Comparison of ENCODE assay signal across 18 cellular contexts in the genomic region with DNA sequence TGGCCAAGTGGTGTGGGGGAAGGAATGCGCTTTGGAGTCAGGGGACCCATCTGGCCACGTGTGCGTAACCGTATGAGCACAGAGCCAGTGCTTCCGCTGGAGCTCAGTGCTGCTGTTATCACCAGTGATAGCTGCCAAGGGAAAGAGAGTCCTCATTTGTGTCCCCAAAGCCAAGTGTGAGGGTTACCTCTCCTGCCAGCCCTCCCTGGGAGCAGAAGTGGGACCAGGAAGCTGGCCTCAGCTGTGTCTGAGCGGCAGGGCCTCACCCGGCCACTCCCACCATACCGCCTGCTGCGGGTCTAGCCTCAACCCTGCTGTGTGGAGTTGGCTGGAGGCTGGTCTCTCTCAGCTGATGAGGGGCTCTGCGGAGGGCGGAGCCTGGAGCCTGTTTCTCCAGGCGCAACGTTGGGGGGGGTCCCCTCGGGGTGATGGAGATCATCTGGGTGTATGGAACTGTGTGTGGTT. TPM values are rescaled to one million over a fixed set of nuclear protein-coding genes. Genes with fewer than 3 reads are reported as not detected.
DNase-seq lines count a peak whose midpoint lies in the region; TF ChIP-seq lines count a peak whose summit lies in the region.
"Had no signal": no experiment of that assay in that cellular context is flagged by ENCODE, and none has a peak within 500 bp of the region (broad histone marks: within the 10 kb centered on the region; RNA-seq: fewer than 3 reads in every experiment).

No MANE protein-coding gene starts in this region.

- no peaks in the 10 kb centered on the region for H3K4me1 ChIP-seq in HEK293 (ENCODE audit: control insufficient read depth, insufficient read depth, low read length)
- H3K4me1 ChIP-seq in endodermal cell (ENCODE audit: control insufficient read depth, insufficient read depth, low read length): no peaks in the 10 kb centered on the region
- H3K4me1 ChIP-seq: BE2C had no signal

- no peaks in the 10 kb centered on the region for H3K9me3 Mint-ChIP-seq in endodermal cell
- no peaks in the 10 kb centered on the region for H3K9me3 Mint-ChIP-seq in osteocyte (ENCODE audit: unreplicated experiment)
- H3K9me3 Mint-ChIP-seq: activated CD8-positive, alpha-beta T cell treated with anti-CD3 and anti-CD28 coated beads for 36 hours; activated T-helper 17 cell treated with anti-CD3 and anti-CD28 coated beads, Interleukin-2, amount 50 U/mL, for 72 hours; WTC11 had no signal

- H3K27ac Mint-ChIP-seq in endodermal cell (no peak overlapping the region), osteocyte (ENCODE audit: unreplicated experiment) (no peak overlapping the region)
- H3K27ac Mint-ChIP-seq: activated CD8-positive, alpha-beta T cell treated with anti-CD3 and anti-CD28 coated beads for 36 hours; activated T-helper 17 cell treated with anti-CD3 and anti-CD28 coated beads, Interleukin-2, amount 50 U/mL, for 72 hours; T-helper 17 cell; WTC11 had no signal

- no peak overlapping the region for H3K4me3 Mint-ChIP-seq in endodermal cell
- H3K4me3 Mint-ChIP-seq in osteocyte (ENCODE audit: unreplicated experiment): no peak overlapping the region
- H3K4me3 Mint-ChIP-seq: activated CD8-positive, alpha-beta T cell treated with anti-CD3 and anti-CD28 coated beads for 36 hours; activated T-helper 17 cell treated with anti-CD3 and anti-CD28 coated beads, Interleukin-2, amount 50 U/mL, for 72 hours; T-helper 17 cell; WTC11 had no signal

- CTCF ChIA-PET in HEK293 (lab: Yijun Ruan, JAX): no interaction called here

- H3K4me1 Mint-ChIP-seq in endodermal cell: peaks cover 2% of the 10 kb centered on the region
- no peaks in the 10 kb centered on the region for H3K4me1 Mint-ChIP-seq in osteocyte (ENCODE audit: unreplicated experiment)
- H3K4me1 Mint-ChIP-seq: activated T-helper 17 cell treated with anti-CD3 and anti-CD28 coated beads, Interleukin-2, amount 50 U/mL, for 72 hours; WTC11 had no signal

- no peak overlapping the region for H3K9ac ChIP-seq in endodermal cell (ENCODE audit: extremely low read depth, low read length, poor library complexity, severe bottlenecking)

- H3K36me3 ChIP-seq in HEK293 (ENCODE audit: control insufficient read depth in 2 of 2, insufficient read depth in 1 of 2, low read length in 2 of 2) (peaks cover 0 to 6% of the 10 kb centered on the region in 2 experiments; a peak in 1 of 3 replicates), endodermal cell (ENCODE audit: control insufficient read depth, insufficient read depth, low read length) (no peaks in the 10 kb centered on the region)
- H3K36me3 ChIP-seq: BE2C had no signal

- H3K36me3 Mint-ChIP-seq in endodermal cell (ENCODE audit: low read depth): no peaks in the 10 kb centered on the region
- peaks cover 9% of the 10 kb centered on the region for H3K36me3 Mint-ChIP-seq in osteocyte (ENCODE audit: unreplicated experiment)

- H3K27me3 Mint-ChIP-seq in endodermal cell (ENCODE audit: insufficient read depth) (no peaks in the 10 kb centered on the region), osteocyte (ENCODE audit: unreplicated experiment) (no peaks in the 10 kb centered on the region)
- H3K27me3 Mint-ChIP-seq: activated CD8-positive, alpha-beta T cell treated with anti-CD3 and anti-CD28 coated beads for 36 hours; activated T-helper 17 cell treated with anti-CD3 and anti-CD28 coated beads, Interleukin-2, amount 50 U/mL, for 72 hours; T-helper 17 cell had no signal

- TF ChIP-seq CTCF in HEK293 (tag by site-specific recombination; IDR thresholded peaks at IDR 0.05): no peak
- no peak for TF ChIP-seq CTCF in endodermal cell (conservative IDR thresholded peaks at IDR 0.05)
- no peak for TF ChIP-seq CTCF in osteocyte (IDR thresholded peaks at IDR 0.05)

- H3K4me3 ChIP-seq in HEK293 (ENCODE audit: low read depth, low read length): no peak overlapping the region
- H3K4me3 ChIP-seq in endodermal cell (ENCODE audit: low read length): no peak overlapping the region
- H3K4me3 ChIP-seq: thoracic aorta had no signal

- H3K27ac ChIP-seq in HEK293 (ENCODE audit: extremely low read depth, low read depth, low read length) (no peak overlapping the region), endodermal cell (ENCODE audit: low read depth, low read length) (no peak overlapping the region)
- H3K27ac ChIP-seq: thoracic aorta had no signal

- H3K9me3 ChIP-seq in HEK293 (ENCODE audit: control insufficient read depth, insufficient read depth, low read depth, low read length): no peaks in the 10 kb centered on the region
- no peaks in the 10 kb centered on the region for H3K9me3 ChIP-seq in endodermal cell (ENCODE audit: control insufficient read depth, low read length)
- H3K9me3 ChIP-seq: BE2C, thoracic aorta had no signal

- DNase-seq in DMS79 treated with DMSO at 0.1 percent for 48 hours (lab: John Stamatoyannopoulos, UW): peak; percentile 36
- peak; percentile 37 for DNase-seq in endodermal cell
- DNase-seq in osteocyte (ENCODE audit: extremely low spot score, unreplicated experiment): peak; percentile 74
- DNase-seq in hypothalamus (lab: John Stamatoyannopoulos, UW): no peak
- DNase-seq in iPS-NIHi7 (ENCODE audit: extremely low spot score): no peak
- no peak for DNase-seq in RKO (ENCODE audit: low spot score)
- DNase-seq: activated CD8-positive, alpha-beta T cell treated with anti-CD3 and anti-CD28 coated beads for 36 hours; BE2C; central memory CD4-positive, alpha-beta T cell; KBM-7; occipital lobe; SHP77 treated with DMSO at 0.1 percent for 48 hours; small intestine; T-helper 17 cell had no signal

- POLR2A ChIA-PET in HEK293 (lab: Yijun Ruan, JAX): no interaction called here

- H3K27me3 ChIP-seq in endodermal cell (ENCODE audit: control insufficient read depth, insufficient read depth, low read length, poor library complexity, severe bottlenecking): no peaks in the 10 kb centered on the region
- H3K27me3 ChIP-seq: BE2C had no signal

- WGBS in endodermal cell (ENCODE audit: insufficient coverage in 1 of 2, insufficient read length in 1 of 2), 2 experiments: 87 to 91% methylated on average over 10 to 14 of the region's 14 CpGs

TF ChIP-seq in HEK293, 187 proteins besides CTCF, POLR2A, EP300 and RAD21:
- TF ChIP-seq GLIS2 (tag by site-specific recombination; IDR thresholded peaks at IDR 0.05): no peak
- TF ChIP-seq ZIC2 (tag by site-specific recombination; IDR thresholded peaks at IDR 0.05): peak; percentile 53
- no peak for TF ChIP-seq ZNF544 (tag by site-specific recombination; IDR thresholded peaks at IDR 0.05)

RNA-seq across cellular contexts. Expression of a gene that starts 44.5 kb away (rescaled TPM):
- total RNA-seq in endodermal cell: 10 to 100 TPM; 30.3 to 34.9 TPM
- polyA plus RNA-seq in endodermal cell (2013, experiment 1 of 2): 16.1 TPM
- 12.1 TPM for polyA plus RNA-seq in endodermal cell (2013, experiment 2 of 2)
- 26.2 and 28.1 TPM in 2 replicates for total RNA-seq in osteocyte

Comparison
In these comparisons a context has a peak if more than half of its experiments do, and no peak if none do; other contexts are left out.
1. DNase-seq: peak in DMS79 treated with DMSO at 0.1 percent for 48 hours (single experiment), endodermal cell (single experiment) and osteocyte (single experiment); none in hypothalamus (0 of 51), iPS-NIHi7 (single experiment) and RKO (single experiment).